Comparison of ENCODE assay signal across 8 cellular contexts in genomic region chr16:71262391-71262790, GRCh38.
"Had no signal": no experiment of that assay in that cellular context is flagged by ENCODE, and none has a peak within 500 bp of the region (broad histone marks: within the 10 kb centered on the region; RNA-seq: fewer than 3 reads in every experiment).

No MANE protein-coding gene starts in this region.

- H3K4me3 ChIP-seq: GM23248, K562 had no signal

- H3K9ac ChIP-seq: GM23248 had no signal

- H2AFZ ChIP-seq: GM23248 had no signal

- H3K27ac ChIP-seq: GM23248 had no signal

- FAIRE-seq: H54, HTR-8/SVneo, K562 had no signal

- ATAC-seq: K562 had no signal

- H3K9me3 Mint-ChIP-seq: H9 had no signal

- H3K4me3 Mint-ChIP-seq: H9 had no signal

- H3K4me1 Mint-ChIP-seq: H9 had no signal

- H3K27ac Mint-ChIP-seq: H9 had no signal

- DNase-seq: GM23248, GOT3, H9, HCEC 1CT, IMR-90 had no signal
